ENCODE assay signal across 12 cellular contexts in genomic region chr2:157061799-157062198, GRCh38.
A peak's percentile ranks its signal among the peaks of the same experiment; 100 is the strongest.
DNase-seq lines count a peak whose midpoint lies in the region; ATAC-seq and TF ChIP-seq lines count a peak whose summit lies in the region.
"Had no signal": no experiment of that assay in that cellular context is flagged by ENCODE, and none has a peak within 500 bp of the region (broad histone marks: within the 10 kb centered on the region; RNA-seq: fewer than 3 reads in every experiment).

No MANE protein-coding gene starts in this region.

- ATAC-seq in GM18909 (IDR thresholded peaks at IDR 0.05; ENCODE audit: poor library complexity, unreplicated experiment) (peak; percentile 95), GM21576 (IDR thresholded peaks at IDR 0.05; ENCODE audit: unreplicated experiment) (peak; percentile 93), HG03095 (IDR thresholded peaks at IDR 0.05; ENCODE audit: unreplicated experiment) (peak; percentile 89)
- ATAC-seq: activated T-cell treated with anti-CD3 and anti-CD28 coated beads, Interleukin-2, amount 50 U/mL, for 4 hours; body of pancreas had no signal

- H3K4me3 Mint-ChIP-seq in activated CD4-positive, alpha-beta memory T cell treated with anti-CD3 and anti-CD28 coated beads for 36 hours: no peak overlapping the region
- H3K4me3 Mint-ChIP-seq: activated T-cell treated with anti-CD3 and anti-CD28 coated beads, Interleukin-2, amount 50 U/mL, for 4 hours; memory B cell had no signal

- H3K4me3 ChIP-seq in spleen: no peak overlapping the region
- H3K4me3 ChIP-seq: body of pancreas had no signal

- WGBS in spleen, 5 donors: 50 to 75% (median 64%) methylated on average over 2 of the region's 2 CpGs

- no peak for TF ChIP-seq CTCF in spleen (IDR thresholded peaks at IDR 0.05 in 8 of 11, conservative IDR thresholded peaks at IDR 0.05 in 3 of 11)

- H3K27me3 ChIP-seq in spleen (replicated peaks in 1 of 7): no peaks in the 10 kb centered on the region
- H3K27me3 ChIP-seq: body of pancreas had no signal

- no peaks in the 10 kb centered on the region for H3K9me3 Mint-ChIP-seq in activated CD4-positive, alpha-beta memory T cell treated with anti-CD3 and anti-CD28 coated beads for 36 hours
- H3K9me3 Mint-ChIP-seq: activated T-cell treated with anti-CD3 and anti-CD28 coated beads, Interleukin-2, amount 50 U/mL, for 4 hours; memory B cell had no signal

- no peaks in the 10 kb centered on the region for H3K36me3 Mint-ChIP-seq in activated CD4-positive, alpha-beta memory T cell treated with anti-CD3 and anti-CD28 coated beads for 36 hours
- H3K36me3 Mint-ChIP-seq: memory B cell had no signal

- POLR2A ChIA-PET in activated CD4-positive, alpha-beta memory T cell treated with anti-CD3 and anti-CD28 coated beads for 36 hours (lab: Charles Lee): no interaction called here

- H3K27me3 Mint-ChIP-seq in activated CD4-positive, alpha-beta memory T cell treated with anti-CD3 and anti-CD28 coated beads for 36 hours: no peaks in the 10 kb centered on the region
- H3K27me3 Mint-ChIP-seq: memory B cell had no signal

- no peaks in the 10 kb centered on the region for H3K36me3 ChIP-seq in spleen
- H3K36me3 ChIP-seq: WERI-Rb-1 had no signal

- no peak for TF ChIP-seq POLR2A in spleen (IDR thresholded peaks at IDR 0.05)

- no peak overlapping the region for H3K27ac ChIP-seq in spleen
- H3K27ac ChIP-seq: body of pancreas, WERI-Rb-1 had no signal

- CTCF ChIA-PET in activated CD4-positive, alpha-beta memory T cell treated with anti-CD3 and anti-CD28 coated beads for 36 hours (lab: Charles Lee): no interaction called here

- H3K9me3 ChIP-seq in spleen: no peaks in the 10 kb centered on the region
- H3K9me3 ChIP-seq: body of pancreas had no signal

- no peak overlapping the region for H3K27ac Mint-ChIP-seq in activated CD4-positive, alpha-beta memory T cell treated with anti-CD3 and anti-CD28 coated beads for 36 hours
- H3K27ac Mint-ChIP-seq: memory B cell had no signal

- H3K4me1 Mint-ChIP-seq in activated CD4-positive, alpha-beta memory T cell treated with anti-CD3 and anti-CD28 coated beads for 36 hours (ENCODE audit: low read depth): no peaks in the 10 kb centered on the region
- H3K4me1 Mint-ChIP-seq: memory B cell had no signal

- peak; percentile 37 for DNase-seq in myocyte (ENCODE audit: low read depth)
- no peak for DNase-seq in activated CD4-positive, alpha-beta memory T cell treated with anti-CD3 and anti-CD28 coated beads for 36 hours
- no peak for DNase-seq in DMS 273 (lab: John Stamatoyannopoulos, UW; ENCODE audit: unreplicated experiment)
- no peak for DNase-seq in spleen
- DNase-seq: activated T-cell treated with anti-CD3 and anti-CD28 coated beads, Interleukin-2, amount 50 U/mL, for 4 hours; body of pancreas; NCI-H2081; WERI-Rb-1 had no signal

- no peaks in the 10 kb centered on the region for H3K4me1 ChIP-seq in spleen
- H3K4me1 ChIP-seq: body of pancreas had no signal

- intact Hi-C loops in activated CD4-positive, alpha-beta memory T cell treated with anti-CD3 and anti-CD28 coated beads for 36 hours (cut with micrococcal nuclease): no loop called here
- intact Hi-C loops in spleen (cut with DNase I; ENCODE audit: low total_unique reads): no loop called here
